Comparison of ENCODE assay signal across 10 cellular contexts in the genomic region with DNA sequence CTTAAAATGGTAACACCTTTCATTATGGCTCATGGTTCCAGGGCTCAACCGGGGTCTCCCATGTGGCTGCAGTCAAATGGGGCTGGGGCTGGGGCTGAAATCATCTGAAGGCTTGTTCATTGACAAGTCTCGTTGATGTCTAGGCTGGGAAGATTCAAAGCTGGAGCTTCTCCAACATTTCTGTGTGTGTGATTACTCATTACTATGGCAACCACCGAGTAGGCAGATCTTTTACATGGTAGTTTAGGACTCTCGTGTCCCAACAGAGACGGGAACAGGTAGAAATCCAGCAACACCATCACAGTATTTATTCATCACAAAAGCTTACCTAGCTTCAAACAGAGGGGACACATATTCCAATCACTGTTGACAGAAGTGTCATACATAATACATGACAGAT. TPM values are rescaled to one million over a fixed set of nuclear protein-coding genes. Genes with fewer than 3 reads are reported as not detected.
DNase-seq lines count a peak whose midpoint lies in the region; ATAC-seq and TF ChIP-seq lines count a peak whose summit lies in the region.
"Had no signal": no experiment of that assay in that cellular context is flagged by ENCODE, and none has a peak within 500 bp of the region (broad histone marks: within the 10 kb centered on the region; RNA-seq: fewer than 3 reads in every experiment).

No MANE protein-coding gene starts in this region.

- CTCF ChIA-PET in OCI-LY7 (lab: Charles Lee; ENCODE audit: unreplicated experiment), result no interaction called here

- peak overlapping the region; percentile 20; the same call in 1 of the 2 replicates for H3K4me2 ChIP-seq in OCI-LY7 (ENCODE audit: low read length)

- H3K27ac ChIP-seq in OCI-LY7 (ENCODE audit: low read depth, low read length, poor library complexity, severe bottlenecking) (no peak overlapping the region), Peyer's patch (no peak overlapping the region)
- H3K27ac ChIP-seq: 22Rv1 had no signal

- H3K9me2 ChIP-seq in OCI-LY7 (ENCODE audit: insufficient read depth, low read length), result no peaks in the 10 kb centered on the region

- DNase-seq in DMS 273 (lab: John Stamatoyannopoulos, UW; ENCODE audit: unreplicated experiment) (peak; percentile 6), DMS 273 treated with DMSO at 0.1 percent for 48 hours (lab: John Stamatoyannopoulos, UW) (no peak), OCI-LY7 (ENCODE audit: low spot score) (no peak), fibroblast of gingiva (ENCODE audit: low read depth) (peak; percentile 63), non-pigmented ciliary epithelial cell (ENCODE audit: low read depth) (peak; percentile 43), NCI-H526 treated with DMSO at 0.1 percent for 48 hours (lab: John Stamatoyannopoulos, UW) (no peak), Peyer's patch (no peak)
- DNase-seq: stimulated activated CD8-positive, alpha-beta memory T cell treated with anti-CD3 and anti-CD28 coated beads, Interleukin-4, amount 100 ng/mL, for 48 hours had no signal

- H3K27me3 ChIP-seq in Peyer's patch, result no peaks in the 10 kb centered on the region

- H3K4me3 ChIP-seq in OCI-LY7 (ENCODE audit: low read depth, low read length, poor library complexity, severe bottlenecking) (no peak overlapping the region), Peyer's patch (no peak overlapping the region)

- H2AFZ ChIP-seq in OCI-LY7 (ENCODE audit: low read length), result no peak overlapping the region

- TF ChIP-seq CTCF in OCI-LY7 (conservative IDR thresholded peaks at IDR 0.05; ENCODE audit: low read length) (no peak), Peyer's patch (IDR thresholded peaks at IDR 0.05) (no peak)

- H4K20me1 ChIP-seq in OCI-LY7 (ENCODE audit: insufficient read depth, low read length), result peaks cover 60% of the 10 kb centered on the region

- no peak for TF ChIP-seq POLR2A in Peyer's patch (IDR thresholded peaks at IDR 0.05)

- POLR2A ChIA-PET in OCI-LY7 (lab: Charles Lee), result interaction anchor here (1.2 kb wide), 1 partner anchor 10 kb away, joined by 7 read pairs; no protein-coding TSS in a partner anchor

- BruUV-seq in OCI-LY7 (replicated peaks; lab: Mats Ljungman, UMichigan), result no TSS peak

- no peak for ATAC-seq in GM19328 (IDR thresholded peaks at IDR 0.05; ENCODE audit: unreplicated experiment)

- peaks cover 49% of the 10 kb centered on the region for H3K36me3 ChIP-seq in OCI-LY7 (ENCODE audit: insufficient read depth, low read length)
- peaks cover 0 to 9% (median 0%) of the 10 kb centered on the region in 3 donors for H3K36me3 ChIP-seq in Peyer's patch

- H3K4me1 ChIP-seq in OCI-LY7 (ENCODE audit: insufficient read depth, low read length, poor library complexity, severe bottlenecking) (peaks cover 13% of the 10 kb centered on the region), Peyer's patch (peaks cover 0 to 69% (median 12%) of the 10 kb centered on the region in 4 donors)

- intact Hi-C loops in OCI-LY7 (cut with micrococcal nuclease; ENCODE audit: unreplicated experiment), result loop anchor here (10.0 kb wide), 1 partner anchor 797 kb away; a partner anchor contains a TSS

- H3K79me2 ChIP-seq in OCI-LY7 (ENCODE audit: insufficient read depth, low read depth, low read length), result peaks cover 100% of the 10 kb centered on the region

- H3K9me3 ChIP-seq in OCI-LY7 (ENCODE audit: low read length) (no peaks in the 10 kb centered on the region), Peyer's patch (no peaks in the 10 kb centered on the region)

RNA-seq across cellular contexts. Expression of a gene that starts 7.8 kb away (rescaled TPM):
- 62.4 and 65.3 TPM in 2 replicates for total RNA-seq in OCI-LY7 (2014; rRNA removed; shearing (Covaris generic))
- total RNA-seq in OCI-LY7 (2022) (93.0 and 102 TPM in 2 replicates), Peyer's patch (100 to 1,000 TPM in 1 of 4 donors, 10 to 100 TPM in 3; 65.0 to 137 (median 83.3) TPM)

Comparison
In these comparisons a context has a peak if more than half of its experiments do, and no peak if none do; other contexts are left out.
1. DNase-seq: peak in DMS 273 (single experiment), fibroblast of gingiva (single experiment) and non-pigmented ciliary epithelial cell (single experiment); none in DMS 273 treated with DMSO at 0.1 percent for 48 hours (single experiment), OCI-LY7 (single experiment), NCI-H526 treated with DMSO at 0.1 percent for 48 hours (single experiment) and Peyer's patch (0 of 3).